In genomic region chr11:105829084-105829483, GRCh38 we compare ENCODE assay signal across 15 cellular contexts.
A peak's percentile ranks its signal among the peaks of the same experiment; 100 is the strongest.
DNase-seq lines count a peak whose midpoint lies in the region; ATAC-seq and TF ChIP-seq lines count a peak whose summit lies in the region.
"Had no signal": no experiment of that assay in that cellular context is flagged by ENCODE, and none has a peak within 500 bp of the region (broad histone marks: within the 10 kb centered on the region; RNA-seq: fewer than 3 reads in every experiment).

No MANE protein-coding gene starts in this region.

- H4K20me1 ChIP-seq in PC-3 (ENCODE audit: low read length): no peaks in the 10 kb centered on the region

- H2AFZ ChIP-seq in PC-3 (ENCODE audit: low read length): no peak overlapping the region

- H3F3A ChIP-seq in PC-3 (ENCODE audit: low read length, unreplicated experiment): no peaks in the 10 kb centered on the region

- no TSS peak for BruUV-seq in PC-3 (replicated peaks; lab: Mats Ljungman, UMichigan)

- intact Hi-C loops in activated B cell treated with CpG ODN at 0.5 μM for 24 hours (cut with micrococcal nuclease): no loop called here
- intact Hi-C loops in PC-3 (cut with micrococcal nuclease): no loop called here

- H3K4me1 ChIP-seq in PC-3 (ENCODE audit: insufficient read depth, low read length): no peaks in the 10 kb centered on the region
- H3K4me1 ChIP-seq: tibial artery had no signal

- H3K4me2 ChIP-seq in PC-3 (ENCODE audit: low read length): no peak overlapping the region

- H3K4me1 Mint-ChIP-seq in activated B cell treated with CpG ODN at 0.5 μM for 24 hours: peaks cover 9% of the 10 kb centered on the region
- H3K4me1 Mint-ChIP-seq: H9 had no signal

- H3K27me3 Mint-ChIP-seq in activated B cell treated with CpG ODN at 0.5 μM for 24 hours: no peaks in the 10 kb centered on the region

- no peaks in the 10 kb centered on the region for H3K27me3 ChIP-seq in PC-3 (ENCODE audit: low read length)
- no peaks in the 10 kb centered on the region for H3K27me3 ChIP-seq in WERI-Rb-1 (ENCODE audit: insufficient read depth, low read depth, severe bottlenecking)

- H3K9me3 Mint-ChIP-seq in activated B cell treated with CpG ODN at 0.5 μM for 24 hours: no peaks in the 10 kb centered on the region
- H3K9me3 Mint-ChIP-seq: activated T-cell treated with anti-CD3 and anti-CD28 coated beads, Interleukin-2, amount 50 U/mL, for 72 hours; H9 had no signal

- CTCF ChIA-PET in activated B cell treated with CpG ODN at 0.5 μM for 24 hours (lab: Charles Lee) (no interaction called here), PC-3 (lab: Charles Lee) (no interaction called here)

- ATAC-seq in GM18861 (IDR thresholded peaks at IDR 0.05; ENCODE audit: unreplicated experiment) (peak; percentile 99), GM21737 (IDR thresholded peaks at IDR 0.05; ENCODE audit: unreplicated experiment) (peak; percentile 99), HG03439 (IDR thresholded peaks at IDR 0.05; ENCODE audit: unreplicated experiment) (peak; percentile 89), activated B cell treated with CpG ODN at 0.5 μM for 24 hours (ENCODE audit: low read depth) (peak; percentile 58), PC-3 (no peak)
- ATAC-seq: activated T-cell treated with anti-CD3 and anti-CD28 coated beads, Interleukin-2, amount 50 U/mL, for 72 hours had no signal

- H3K9ac ChIP-seq in PC-3 (ENCODE audit: low read length): no peak overlapping the region

- no peak overlapping the region for H3K4me3 ChIP-seq in PC-3 (ENCODE audit: low read length)
- H3K4me3 ChIP-seq in WERI-Rb-1 (ENCODE audit: low read depth, low read length): no peak overlapping the region
- H3K4me3 ChIP-seq: coronary artery, SK-N-MC, tibial artery had no signal

- no peak for TF ChIP-seq CTCF in activated B cell treated with CpG ODN at 0.5 μM for 24 hours (IDR thresholded peaks at IDR 0.05)
- no peak for TF ChIP-seq CTCF in PC-3 (conservative IDR thresholded peaks at IDR 0.05; ENCODE audit: low read depth, low read length)
- no peak for TF ChIP-seq CTCF in WERI-Rb-1 (IDR thresholded peaks at IDR 0.05; ENCODE audit: low read depth, low read length)

- H3K9me3 ChIP-seq in PC-3 (ENCODE audit: low read length) (no peaks in the 10 kb centered on the region), WERI-Rb-1 (ENCODE audit: severe bottlenecking) (no peaks in the 10 kb centered on the region)
- H3K9me3 ChIP-seq: tibial artery had no signal

- no peaks in the 10 kb centered on the region for H3K36me3 Mint-ChIP-seq in activated B cell treated with CpG ODN at 0.5 μM for 24 hours (ENCODE audit: low read depth)

- H3K9me2 ChIP-seq in PC-3 (replicated peaks; ENCODE audit: low read length): no peaks in the 10 kb centered on the region

- DNase-seq in activated B cell treated with CpG ODN at 0.5 μM for 24 hours (no peak), PC-3 (no peak), WERI-Rb-1 (no peak), NCI-H2029 (lab: John Stamatoyannopoulos, UW) (no peak), NCI-H774 (lab: John Stamatoyannopoulos, UW) (no peak)
- DNase-seq: activated T-cell treated with anti-CD3 and anti-CD28 coated beads, Interleukin-2, amount 50 U/mL, for 72 hours; H9; NCI-H146; stimulated activated CD4-positive, alpha-beta T cell treated with anti-CD3 and anti-CD28 coated beads, Interleukin-2, amount 100 ng/mL, for 48 hours; tibial artery had no signal

- no peak overlapping the region for H3K4me3 Mint-ChIP-seq in activated B cell treated with CpG ODN at 0.5 μM for 24 hours
- H3K4me3 Mint-ChIP-seq: activated T-cell treated with anti-CD3 and anti-CD28 coated beads, Interleukin-2, amount 50 U/mL, for 72 hours; H9 had no signal

- POLR2A ChIA-PET in activated B cell treated with CpG ODN at 0.5 μM for 24 hours (lab: Charles Lee) (no interaction called here), PC-3 (lab: Charles Lee; ENCODE audit: unreplicated experiment) (no interaction called here)

- H3K27ac ChIP-seq in PC-3 (ENCODE audit: low read length) (no peak overlapping the region), WERI-Rb-1 (no peak overlapping the region)
- H3K27ac ChIP-seq: coronary artery, SK-N-MC, tibial artery had no signal

- no peaks in the 10 kb centered on the region for H3K79me2 ChIP-seq in PC-3 (ENCODE audit: low read length)

- H3K27ac Mint-ChIP-seq in activated B cell treated with CpG ODN at 0.5 μM for 24 hours: no peak overlapping the region
- H3K27ac Mint-ChIP-seq: activated T-cell treated with anti-CD3 and anti-CD28 coated beads, Interleukin-2, amount 50 U/mL, for 72 hours; H9 had no signal

- H3K36me3 ChIP-seq in PC-3 (ENCODE audit: low read depth, low read length): no peaks in the 10 kb centered on the region
- no peaks in the 10 kb centered on the region for H3K36me3 ChIP-seq in WERI-Rb-1
- H3K36me3 ChIP-seq: tibial artery had no signal
